In genomic region chrX:11968991-11969390, GRCh38 we compare ENCODE assay signal across 14 cellular contexts.
"Had no signal": no experiment of that assay in that cellular context is flagged by ENCODE, and none has a peak within 500 bp of the region (broad histone marks: within the 10 kb centered on the region; RNA-seq: fewer than 3 reads in every experiment).

No MANE protein-coding gene starts in this region.

- H3K27me3 ChIP-seq: brain microvascular endothelial cell, right lobe of liver, upper lobe of right lung had no signal

- H3K4me1 Mint-ChIP-seq: activated CD4-positive, alpha-beta T cell treated with anti-CD3 and anti-CD28 coated beads, Interleukin-2, amount 10 ng/mL, durations not matched to agents 24 days and 14 days had no signal

- H3K36me3 Mint-ChIP-seq: activated naive CD8-positive, alpha-beta T cell had no signal

- H3K27me3 Mint-ChIP-seq: activated CD4-positive, alpha-beta T cell treated with anti-CD3 and anti-CD28 coated beads, Interleukin-2, amount 10 ng/mL, durations not matched to agents 24 days and 14 days; stimulated activated naive CD8-positive, alpha-beta T cell treated with anti-CD3 and anti-CD28 coated beads, Interleukin-15, Interleukin-2, amounts not matched to agents 100 ng/mL and 50 ng/mL, for 24 hours had no signal

- H3K36me3 ChIP-seq: brain microvascular endothelial cell, right lobe of liver, upper lobe of right lung had no signal

- H3K9me3 ChIP-seq: psoas muscle, right lobe of liver, upper lobe of right lung had no signal

- H3K27ac ChIP-seq: brain microvascular endothelial cell, psoas muscle, right lobe of liver, upper lobe of right lung had no signal

- H3K4me3 ChIP-seq: psoas muscle, right lobe of liver, upper lobe of right lung had no signal

- H3K4me1 ChIP-seq: psoas muscle, right lobe of liver, upper lobe of right lung had no signal

- ATAC-seq: activated T-cell treated with anti-CD3 and anti-CD28 coated beads, Interleukin-2, amount 50 U/mL, for 72 hours; psoas muscle; right lobe of liver had no signal

- DNase-seq: activated CD4-positive, alpha-beta T cell treated with anti-CD3 and anti-CD28 coated beads, Interleukin-2, amount 10 ng/mL, durations not matched to agents 24 days and 14 days; activated CD4-positive, CD25-positive, alpha-beta regulatory T cell; activated CD8-positive, alpha-beta memory T cell treated with anti-CD3 and anti-CD28 coated beads, Interleukin-2, amount 50 U/mL, for 48 hours; activated gamma-delta T cell; activated T-cell treated with anti-CD3 and anti-CD28 coated beads, Interleukin-2, amount 50 U/mL, for 72 hours; brain microvascular endothelial cell; hippocampal formation; nephron progenitor cell; psoas muscle; right lobe of liver; upper lobe of right lung had no signal

- H3K9me3 Mint-ChIP-seq: activated CD4-positive, alpha-beta T cell treated with anti-CD3 and anti-CD28 coated beads, Interleukin-2, amount 10 ng/mL, durations not matched to agents 24 days and 14 days; activated T-cell treated with anti-CD3 and anti-CD28 coated beads, Interleukin-2, amount 50 U/mL, for 72 hours; stimulated activated naive CD8-positive, alpha-beta T cell treated with anti-CD3 and anti-CD28 coated beads, Interleukin-15, Interleukin-2, amounts not matched to agents 100 ng/mL and 50 ng/mL, for 24 hours; T-helper 2 cell treated with Interferon-gamma antibody and Interleukin-4, amounts not matched to agents 5 μg/mL and 100 μg/mL, for 36 hours had no signal

- H3K27ac Mint-ChIP-seq: activated CD4-positive, alpha-beta T cell treated with anti-CD3 and anti-CD28 coated beads, Interleukin-2, amount 10 ng/mL, durations not matched to agents 24 days and 14 days; activated naive CD8-positive, alpha-beta T cell; activated T-cell treated with anti-CD3 and anti-CD28 coated beads, Interleukin-2, amount 50 U/mL, for 72 hours; nephron progenitor cell; stimulated activated naive CD8-positive, alpha-beta T cell treated with anti-CD3 and anti-CD28 coated beads, Interleukin-15, Interleukin-2, amounts not matched to agents 100 ng/mL and 50 ng/mL, for 24 hours; T-helper 2 cell treated with Interferon-gamma antibody and Interleukin-4, amounts not matched to agents 5 μg/mL and 100 μg/mL, for 36 hours had no signal

- H3K4me3 Mint-ChIP-seq: activated CD4-positive, alpha-beta T cell treated with anti-CD3 and anti-CD28 coated beads, Interleukin-2, amount 10 ng/mL, durations not matched to agents 24 days and 14 days; activated naive CD8-positive, alpha-beta T cell; activated T-cell treated with anti-CD3 and anti-CD28 coated beads, Interleukin-2, amount 50 U/mL, for 72 hours; nephron progenitor cell; stimulated activated naive CD8-positive, alpha-beta T cell treated with anti-CD3 and anti-CD28 coated beads, Interleukin-15, Interleukin-2, amounts not matched to agents 100 ng/mL and 50 ng/mL, for 24 hours; T-helper 2 cell treated with Interferon-gamma antibody and Interleukin-4, amounts not matched to agents 5 μg/mL and 100 μg/mL, for 36 hours had no signal
